ENCODE assay signal across 22 cellular contexts in genomic region chr5:129306725-129307124, GRCh38.
A peak's percentile ranks its signal among the peaks of the same experiment; 100 is the strongest.
DNase-seq lines count a peak whose midpoint lies in the region; ATAC-seq and TF ChIP-seq lines count a peak whose summit lies in the region.
"Had no signal": no experiment of that assay in that cellular context is flagged by ENCODE, and none has a peak within 500 bp of the region (broad histone marks: within the 10 kb centered on the region; RNA-seq: fewer than 3 reads in every experiment).

No MANE protein-coding gene starts in this region.

- no peaks in the 10 kb centered on the region for H3K36me3 Mint-ChIP-seq in chondrocyte (ENCODE audit: low read depth)
- H3K36me3 Mint-ChIP-seq: CD14-positive monocyte; CD4-positive, CD25-positive, alpha-beta regulatory T cell had no signal

- no peaks in the 10 kb centered on the region for H3K27me3 Mint-ChIP-seq in chondrocyte (ENCODE audit: low read depth)
- H3K27me3 Mint-ChIP-seq: CD4-positive, alpha-beta memory T cell; CD4-positive, CD25-positive, alpha-beta regulatory T cell had no signal

- ATAC-seq in GM21723 (IDR thresholded peaks at IDR 0.05; ENCODE audit: unreplicated experiment), result no peak
- no peak for ATAC-seq in HG03442 (IDR thresholded peaks at IDR 0.05; ENCODE audit: unreplicated experiment)
- ATAC-seq: A549 had no signal

- DNase-seq in NCI-H82 (lab: John Stamatoyannopoulos, UW), result peak; percentile 18
- no peak for DNase-seq in NCI-H82 treated with DMSO at 0.1 percent for 48 hours (lab: John Stamatoyannopoulos, UW; ENCODE audit: unreplicated experiment)
- peak; percentile 64 for DNase-seq in chondrocyte (ENCODE audit: low spot score)
- peak; percentile 84 for DNase-seq in mesenteric fat pad (ENCODE audit: low spot score)
- DNase-seq in AG08395 (ENCODE audit: low spot score), result no peak
- DNase-seq: BE2C; C1 segment of cervical spinal cord; CD4-positive, alpha-beta memory T cell; CD4-positive, CD25-positive, alpha-beta regulatory T cell; CD8-positive, alpha-beta memory T cell; COR-L47; DMS 273 treated with DMSO at 0.1 percent for 48 hours; DMS153; DMS53; DMS79; DND-41; EL; GF-D8 had no signal

- no peak overlapping the region for H3K4me3 Mint-ChIP-seq in chondrocyte (ENCODE audit: unreplicated experiment)
- H3K4me3 Mint-ChIP-seq: CD14-positive monocyte; CD4-positive, alpha-beta memory T cell; CD8-positive, alpha-beta memory T cell had no signal

- peaks cover 31% of the 10 kb centered on the region for H3K9me3 Mint-ChIP-seq in chondrocyte (ENCODE audit: low read depth)

- H3K27ac Mint-ChIP-seq in chondrocyte (ENCODE audit: unreplicated experiment), result no peak overlapping the region
- H3K27ac Mint-ChIP-seq: CD14-positive monocyte; CD4-positive, alpha-beta memory T cell; CD8-positive, alpha-beta memory T cell had no signal

- H3K4me1 Mint-ChIP-seq in chondrocyte (ENCODE audit: low read depth), result no peaks in the 10 kb centered on the region
- H3K4me1 Mint-ChIP-seq: CD14-positive monocyte; CD4-positive, alpha-beta memory T cell; CD4-positive, CD25-positive, alpha-beta regulatory T cell; CD8-positive, alpha-beta memory T cell had no signal

- TF ChIP-seq CTCF in chondrocyte (IDR thresholded peaks at IDR 0.05), result no peak

Comparison
In these comparisons a context has a peak if more than half of its experiments do, and no peak if none do; other contexts are left out.
1. DNase-seq: peak in NCI-H82 (single experiment), chondrocyte (single experiment) and mesenteric fat pad (single experiment); none in NCI-H82 treated with DMSO at 0.1 percent for 48 hours (single experiment) and AG08395 (single experiment).